In the genomic region with DNA sequence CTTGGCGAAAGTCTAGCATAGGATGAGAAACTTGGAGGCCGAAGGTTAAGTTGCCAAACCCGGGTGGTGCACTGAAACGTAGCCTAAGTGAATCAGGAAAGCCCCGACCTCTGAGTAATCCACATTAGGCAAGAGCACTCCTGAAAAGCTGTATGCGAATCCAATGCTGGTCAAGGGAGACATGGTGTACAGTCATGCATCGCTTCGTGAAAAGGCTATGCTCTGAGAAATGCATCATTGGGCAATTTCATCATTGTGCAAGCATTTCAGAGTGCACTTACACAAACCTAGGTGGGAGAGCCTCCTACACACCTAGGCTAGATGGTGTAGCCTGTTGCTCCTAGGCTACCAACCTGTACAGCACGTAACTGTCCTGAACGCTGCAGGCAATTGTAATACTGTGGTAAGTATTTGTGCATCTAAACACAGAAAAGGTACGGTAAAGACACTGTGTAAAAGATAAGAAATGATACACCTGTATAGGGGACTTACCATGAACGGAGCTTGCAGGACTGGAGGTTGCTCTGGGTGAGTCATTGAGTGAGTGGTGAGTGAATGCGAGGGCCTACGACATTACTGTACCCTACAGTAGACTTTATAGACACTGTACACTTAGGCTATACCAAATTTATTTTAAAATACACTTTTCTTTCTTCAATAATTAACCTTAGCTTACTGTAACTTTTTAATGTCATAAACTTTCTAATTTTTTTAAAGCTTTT, we compare ENCODE assay signal across 11 cellular contexts.
A peak's percentile ranks its signal among the peaks of the same experiment; 100 is the strongest.
DNase-seq lines count a peak whose midpoint lies in the region; ATAC-seq and TF ChIP-seq lines count a peak whose summit lies in the region.
"Had no signal": no experiment of that assay in that cellular context is flagged by ENCODE, and none has a peak within 500 bp of the region (broad histone marks: within the 10 kb centered on the region; RNA-seq: fewer than 3 reads in every experiment).

No MANE protein-coding gene starts in this region.

- peaks cover 0 to 10% (median 0%) of the 10 kb centered on the region in 4 donors for H3K4me1 ChIP-seq in stomach

- no peak for TF ChIP-seq POLR2A in stomach (IDR thresholded peaks at IDR 0.05)

- no peaks in the 10 kb centered on the region for H3K27me3 ChIP-seq in stomach

- no peaks in the 10 kb centered on the region for H3K36me3 ChIP-seq in stomach

- ATAC-seq in HG02588 (IDR thresholded peaks at IDR 0.05; ENCODE audit: unreplicated experiment), result no peak

- no peak for TF ChIP-seq EP300 in stomach (IDR thresholded peaks at IDR 0.05)

- intact Hi-C loops in stomach (cut with DNase I; ENCODE audit: low total_unique reads), result no loop called here

- 70 to 86% (median 79%) methylated on average over 14 of the region's 14 CpGs for WGBS in stomach, 5 donors

- no peak overlapping the region for H3K27ac ChIP-seq in stomach

- H3K4me3 ChIP-seq in stomach, result no peak overlapping the region

- H3K9me3 ChIP-seq in stomach, result no peaks in the 10 kb centered on the region

- DNase-seq in Daoy (ENCODE audit: low read depth) (peak; percentile 49), HPDE6-E6E7 (ENCODE audit: extremely low spot score) (peak; percentile 45), kidney glomerular epithelial cell (lab: John Stamatoyannopoulos, UW) (peak; percentile 50), stomach (no peak), activated gamma-delta T cell treated with Interleukin-2 at 50 U/mL for 16 hours (no peak), NCI-H2196 treated with DMSO at 0.1 percent for 48 hours (lab: John Stamatoyannopoulos, UW; ENCODE audit: unreplicated experiment) (no peak)
- peak; percentile 30 to 41 for DNase-seq in activated T-cell treated with anti-CD3 and anti-CD28 coated beads, Interleukin-2, amount 50 U/mL, for 48 hours
- DNase-seq: DMS53; NCI-H187; stimulated activated CD4-positive, alpha-beta T cell treated with anti-CD3 and anti-CD28 coated beads, Interleukin-12 subunit alpha, Interleukin-12 subunit beta, amount 100 ng/mL, for 4 hours had no signal

- TF ChIP-seq CTCF in stomach (IDR thresholded peaks at IDR 0.05), result no peak

Comparison
In these comparisons a context has a peak if more than half of its experiments do, and no peak if none do; other contexts are left out.
1. DNase-seq: peak in Daoy (single experiment), HPDE6-E6E7 (single experiment), activated T-cell treated with anti-CD3 and anti-CD28 coated beads, Interleukin-2, amount 50 U/mL, for 48 hours (2 of 2) and kidney glomerular epithelial cell (single experiment); none in stomach (single experiment), activated gamma-delta T cell treated with Interleukin-2 at 50 U/mL for 16 hours (single experiment) and NCI-H2196 treated with DMSO at 0.1 percent for 48 hours (single experiment).